ENCODE assay signal across 12 cellular contexts in genomic region chr11:111441443-111441842, GRCh38.
DNase-seq lines count a peak whose midpoint lies in the region; ATAC-seq and TF ChIP-seq lines count a peak whose summit lies in the region.
"Had no signal": no experiment of that assay in that cellular context is flagged by ENCODE, and none has a peak within 500 bp of the region (broad histone marks: within the 10 kb centered on the region; RNA-seq: fewer than 3 reads in every experiment).

No MANE protein-coding gene starts in this region.

- H3K4me1 ChIP-seq in A673 (ENCODE audit: insufficient read depth, low read length, poor library complexity, severe bottlenecking) = peaks cover 17% of the 10 kb centered on the region

- no peak overlapping the region for H3K4me3 ChIP-seq in fibroblast of villous mesenchyme (ENCODE audit: low read depth, low read length)
- no peak overlapping the region for H3K4me3 ChIP-seq in A673 (ENCODE audit: low read depth, low read length, poor library complexity, severe bottlenecking)
- H3K4me3 ChIP-seq: cardiac muscle cell, heart left ventricle had no signal

- no peaks in the 10 kb centered on the region for H3K9me3 ChIP-seq in A673 (ENCODE audit: low read depth, low read length, poor library complexity, severe bottlenecking)
- H3K9me3 ChIP-seq: heart left ventricle had no signal

- no peak for DNase-seq in activated T-cell treated with anti-CD3 and anti-CD28 coated beads, Interleukin-2, amount 50 U/mL, for 4 hours
- DNase-seq in activated T-cell treated with anti-CD3 and anti-CD28 coated beads for 4 hours = no peak
- peak; percentile 20 for DNase-seq in SW480 (ENCODE audit: low spot score)
- peak; percentile 97 for DNase-seq in fibroblast of villous mesenchyme (ENCODE audit: low read depth)
- peak; percentile 25 for DNase-seq in stromal cell of bone marrow (ENCODE audit: low read depth)
- no peak for DNase-seq in A673 (ENCODE audit: low spot score)
- DNase-seq in effector memory CD8-positive, alpha-beta T cell = no peak
- DNase-seq: activated CD8-positive, alpha-beta memory T cell treated with anti-CD3 and anti-CD28 coated beads, Interleukin-2, amount 10 ng/mL, durations not matched to agents 7 days and 5 days; NCI-H524 treated with DMSO at 0.1 percent for 48 hours had no signal

- no peaks in the 10 kb centered on the region for H3K27me3 ChIP-seq in A673 (replicated peaks; ENCODE audit: insufficient read depth, low read depth, low read length, poor library complexity)
- H3K27me3 ChIP-seq: cardiac muscle cell, heart left ventricle had no signal

- peaks cover 2% of the 10 kb centered on the region for H3K27me3 Mint-ChIP-seq in activated T-cell treated with anti-CD3 and anti-CD28 coated beads, Interleukin-2, amount 50 U/mL, for 4 hours (ENCODE audit: low read depth)
- H3K27me3 Mint-ChIP-seq in effector memory CD8-positive, alpha-beta T cell = peaks cover 28 to 31% of the 10 kb centered on the region in 2 donors

- H3K36me3 ChIP-seq in A673 (ENCODE audit: insufficient read depth, low read length, poor library complexity, severe bottlenecking) = no peaks in the 10 kb centered on the region
- H3K36me3 ChIP-seq: cardiac muscle cell, heart left ventricle had no signal

- POLR2A ChIA-PET in A673 (lab: Charles Lee; ENCODE audit: low non-redundant PET) = no interaction called here

- peaks cover 25% of the 10 kb centered on the region for H3K4me1 Mint-ChIP-seq in activated T-cell treated with anti-CD3 and anti-CD28 coated beads, Interleukin-2, amount 50 U/mL, for 4 hours (ENCODE audit: low read depth)
- peaks cover 18 to 24% of the 10 kb centered on the region in 2 donors for H3K4me1 Mint-ChIP-seq in effector memory CD8-positive, alpha-beta T cell (ENCODE audit: low read depth in 2 of 2)

- no peak overlapping the region for H3K27ac ChIP-seq in A673 (ENCODE audit: low read depth, low read length, poor library complexity, severe bottlenecking)
- H3K27ac ChIP-seq: cardiac muscle cell had no signal

- H3K36me3 Mint-ChIP-seq in activated T-cell treated with anti-CD3 and anti-CD28 coated beads, Interleukin-2, amount 50 U/mL, for 4 hours (ENCODE audit: insufficient read depth) = no peaks in the 10 kb centered on the region
- peaks cover 1% of the 10 kb centered on the region for H3K36me3 Mint-ChIP-seq in effector memory CD8-positive, alpha-beta T cell (ENCODE audit: insufficient read depth)
- H3K36me3 Mint-ChIP-seq: activated CD8-positive, alpha-beta memory T cell treated with anti-CD3 and anti-CD28 coated beads, Interleukin-2, amount 10 ng/mL, durations not matched to agents 7 days and 5 days had no signal

- H3K4me3 Mint-ChIP-seq in activated T-cell treated with anti-CD3 and anti-CD28 coated beads, Interleukin-2, amount 50 U/mL, for 4 hours = no peak overlapping the region
- H3K4me3 Mint-ChIP-seq in effector memory CD8-positive, alpha-beta T cell = no peak overlapping the region
- H3K4me3 Mint-ChIP-seq: activated CD8-positive, alpha-beta memory T cell treated with anti-CD3 and anti-CD28 coated beads, Interleukin-2, amount 10 ng/mL, durations not matched to agents 7 days and 5 days had no signal

- TF ChIP-seq CTCF in fibroblast of villous mesenchyme (IDR thresholded peaks at IDR 0.05; ENCODE audit: insufficient read depth, low read depth, low read length) = no peak
- TF ChIP-seq CTCF in A673 (conservative IDR thresholded peaks at IDR 0.05; ENCODE audit: low read depth, low read length) = no peak

- no peaks in the 10 kb centered on the region for H3K9me3 Mint-ChIP-seq in activated T-cell treated with anti-CD3 and anti-CD28 coated beads, Interleukin-2, amount 50 U/mL, for 4 hours
- H3K9me3 Mint-ChIP-seq in effector memory CD8-positive, alpha-beta T cell = no peaks in the 10 kb centered on the region

- peak; percentile 49 to 57 for ATAC-seq in activated T-cell treated with anti-CD3 and anti-CD28 coated beads, Interleukin-2, amount 50 U/mL, for 4 hours
- no peak for ATAC-seq in HG03457 (IDR thresholded peaks at IDR 0.05; ENCODE audit: unreplicated experiment)
- ATAC-seq in effector memory CD8-positive, alpha-beta T cell (replicated peaks) = no peak
- ATAC-seq: activated CD8-positive, alpha-beta memory T cell treated with anti-CD3 and anti-CD28 coated beads, Interleukin-2, amount 10 ng/mL, durations not matched to agents 7 days and 5 days; heart left ventricle had no signal

- no TSS peak for BruUV-seq in A673 (replicated peaks; lab: Mats Ljungman, UMichigan)

- no peak overlapping the region for H3K27ac Mint-ChIP-seq in effector memory CD8-positive, alpha-beta T cell
- H3K27ac Mint-ChIP-seq: activated CD8-positive, alpha-beta memory T cell treated with anti-CD3 and anti-CD28 coated beads, Interleukin-2, amount 10 ng/mL, durations not matched to agents 7 days and 5 days had no signal

- CTCF ChIA-PET in A673 (lab: Charles Lee) = interaction anchor here (1.7 kb wide), 1 partner anchor 12 kb away, joined by 6 read pairs; no protein-coding TSS in a partner anchor

- intact Hi-C loops in A673 (cut with micrococcal nuclease; ENCODE audit: unreplicated experiment) = no loop called here

Comparison
In these comparisons a context has a peak if more than half of its experiments do, and no peak if none do; other contexts are left out.
1. ATAC-seq: peak in activated T-cell treated with anti-CD3 and anti-CD28 coated beads, Interleukin-2, amount 50 U/mL, for 4 hours (2 of 2); none in HG03457 (single experiment) and effector memory CD8-positive, alpha-beta T cell (single experiment).
2. DNase-seq: peak in SW480 (single experiment), fibroblast of villous mesenchyme (single experiment) and stromal cell of bone marrow (single experiment); none in activated T-cell treated with anti-CD3 and anti-CD28 coated beads, Interleukin-2, amount 50 U/mL, for 4 hours (single experiment), activated T-cell treated with anti-CD3 and anti-CD28 coated beads for 4 hours (single experiment), A673 (single experiment) and effector memory CD8-positive, alpha-beta T cell (0 of 3).